18 cellular contexts compared by ENCODE assay signal in genomic region chr2:9188823-9189222, GRCh38. TPM values are rescaled to one million over a fixed set of nuclear protein-coding genes. Genes with fewer than 3 reads are reported as not detected.
DNase-seq lines count a peak whose midpoint lies in the region; ATAC-seq and TF ChIP-seq lines count a peak whose summit lies in the region.
"Had no signal": no experiment of that assay in that cellular context is flagged by ENCODE, and none has a peak within 500 bp of the region (broad histone marks: within the 10 kb centered on the region; RNA-seq: fewer than 3 reads in every experiment).

No MANE protein-coding gene starts in this region.

- peak overlapping the region; percentile 62; the same call in 1 of the 2 replicates for H2AK5ac ChIP-seq in IMR-90 (ENCODE audit: low read depth, low read length)
- H2AK5ac ChIP-seq in trophoblast cell (ENCODE audit: low read length) = peak overlapping the region; percentile 26

- no peaks in the 10 kb centered on the region for H3K36me3 ChIP-seq in IMR-90 (ENCODE audit: control insufficient read depth, insufficient read depth, low read length)
- no peaks in the 10 kb centered on the region for H3K36me3 ChIP-seq in trophoblast cell (ENCODE audit: control insufficient read depth in 1 of 2, insufficient read depth in 2 of 2, low read length in 2 of 2)
- no peaks in the 10 kb centered on the region for H3K36me3 ChIP-seq in stomach smooth muscle (ENCODE audit: control insufficient read depth in 2 of 2, insufficient read depth in 2 of 2, low read length in 2 of 2)
- H3K36me3 ChIP-seq: BLaER1 had no signal

- H4K91ac ChIP-seq in IMR-90 (ENCODE audit: insufficient read depth, low read depth, low read length) (no peak overlapping the region), trophoblast cell (ENCODE audit: low read depth, low read length) (no peak overlapping the region)

- no peak overlapping the region for H4K8ac ChIP-seq in IMR-90 (ENCODE audit: low read depth in 2 of 2, low read length in 2 of 2)
- H4K8ac ChIP-seq in trophoblast cell (ENCODE audit: low read depth, low read length) = no peak overlapping the region

- no peaks in the 10 kb centered on the region for H3K79me2 ChIP-seq in trophoblast cell (ENCODE audit: control insufficient read depth, insufficient read depth, low read length, poor library complexity)

- H2BK5ac ChIP-seq in IMR-90 (ENCODE audit: low read depth, low read length, poor library complexity, severe bottlenecking) = no peak overlapping the region
- H2BK5ac ChIP-seq in trophoblast cell (ENCODE audit: low read depth, low read length, poor library complexity) = no peak overlapping the region

- ATAC-seq in IMR-90 (ENCODE audit: low read depth) = no peak
- no peak for ATAC-seq in HG03045 (IDR thresholded peaks at IDR 0.05; ENCODE audit: unreplicated experiment)
- ATAC-seq in HG03025 (IDR thresholded peaks at IDR 0.05; ENCODE audit: low FRiP score, unreplicated experiment) = no peak
- ATAC-seq: HCT116 had no signal

- no CpG with 5 or more reads among the region's 6 CpGs for WGBS in IMR-90 (ENCODE audit: extremely low coverage in 2 of 2, insufficient read length in 1 of 2), 2 experiments
- no CpG with 5 or more reads among the region's 6 CpGs for WGBS in trophoblast cell (ENCODE audit: extremely low coverage, insufficient coverage, insufficient read length)

- H3K9ac ChIP-seq in IMR-90 (ENCODE audit: low read depth, low read length) (no peak overlapping the region), trophoblast cell (ENCODE audit: low read length) (no peak overlapping the region), stomach smooth muscle (ENCODE audit: low read length in 2 of 2) (no peak overlapping the region)
- H3K9ac ChIP-seq: BLaER1 had no signal

- TF ChIP-seq CTCF in IMR-90 (conservative IDR thresholded peaks at IDR 0.05; ENCODE audit: low read depth, low read length) = no peak
- no peak for TF ChIP-seq CTCF in coronary artery (IDR thresholded peaks at IDR 0.05)
- TF ChIP-seq CTCF in foreskin fibroblast (IDR thresholded peaks at IDR 0.05; ENCODE audit: low read depth, low read length) = no peak

- H3K4me2 ChIP-seq in IMR-90 (ENCODE audit: low read depth, low read length) (no peak overlapping the region), trophoblast cell (ENCODE audit: low read length) (no peak overlapping the region)

- no peak overlapping the region for H2AK9ac ChIP-seq in IMR-90 (replicated peaks; ENCODE audit: low read depth, low read length, poor library complexity)

- no peak overlapping the region for H4K5ac ChIP-seq in IMR-90 (ENCODE audit: low read depth, low read length)

- no peak for TF ChIP-seq RAD21 in IMR-90 (IDR thresholded peaks at IDR 0.05; ENCODE audit: low read length)

- H3K23ac ChIP-seq in IMR-90 (ENCODE audit: low read depth, low read length) (no peak overlapping the region), trophoblast cell (ENCODE audit: low read length) (no peak overlapping the region)

- H2BK15ac ChIP-seq in IMR-90 (ENCODE audit: low read depth, low read length) = no peak overlapping the region

- no peak overlapping the region for H2BK120ac ChIP-seq in IMR-90 (ENCODE audit: low read depth, low read length)
- no peak overlapping the region for H2BK120ac ChIP-seq in trophoblast cell (ENCODE audit: insufficient read depth, low read length, poor library complexity)

- no peak overlapping the region for H4K12ac ChIP-seq in trophoblast cell (ENCODE audit: low read depth, low read length)

- in situ Hi-C loops in IMR-90 (cut with MboI; ENCODE audit: low sequenced_read_pairs) = no loop called here

- H3K9me1 ChIP-seq in IMR-90 (ENCODE audit: insufficient read depth, low read length) = peaks cover 7% of the 10 kb centered on the region; the same call in 1 of the 2 replicates

- intact Hi-C loops in IMR-90 (cut with micrococcal nuclease) = no loop called here

- DNase-seq in IMR-90 = no peak
- DNase-seq in coronary artery (ENCODE audit: low spot score) = peak; percentile 56
- DNase-seq in trophoblast cell = no peak
- no peak for DNase-seq in GM19238 (ENCODE audit: insufficient read length, low spot score)
- no peak for DNase-seq in foreskin fibroblast
- DNase-seq: 8988T; CD4-positive, alpha-beta memory T cell; DMS153; DMS79; GDM1; GOT3; H7; HFFc6 had no signal

- H3K9me3 ChIP-seq in IMR-90 (ENCODE audit: control insufficient read depth, insufficient read depth, low read length) (no peaks in the 10 kb centered on the region), trophoblast cell (ENCODE audit: insufficient read depth, low read depth, low read length) (no peaks in the 10 kb centered on the region), stomach smooth muscle (ENCODE audit: control insufficient read depth in 2 of 2, low read length in 2 of 2) (no peaks in the 10 kb centered on the region)
- H3K9me3 ChIP-seq: BLaER1 had no signal

- POLR2A ChIA-PET in IMR-90 (lab: Charles Lee; ENCODE audit: unreplicated experiment) = no interaction called here

- dilution Hi-C loops in IMR-90 (cut with HindIII; ENCODE audit: low sequenced_read_pairs, unreplicated experiment) = no loop called here

- no peak overlapping the region for H2BK12ac ChIP-seq in trophoblast cell (ENCODE audit: low read length)

- no peak overlapping the region for H2BK20ac ChIP-seq in IMR-90 (ENCODE audit: low read depth, low read length)

- H3K4me3 ChIP-seq in IMR-90 (ENCODE audit: insufficient read depth, low read depth, low read length) (no peak overlapping the region), coronary artery (no peak overlapping the region), trophoblast cell (ENCODE audit: low read depth, low read length) (no peak overlapping the region), stomach smooth muscle (ENCODE audit: low read length in 2 of 2) (no peak overlapping the region), foreskin fibroblast (ENCODE audit: low read depth in 1 of 2, low read length in 2 of 2) (no peak overlapping the region)
- H3K4me3 ChIP-seq: BLaER1 had no signal

- no peak overlapping the region for H3K56ac ChIP-seq in IMR-90 (ENCODE audit: extremely low read depth, insufficient read depth, low read length)

- peaks cover 14% of the 10 kb centered on the region for H3K4me1 ChIP-seq in IMR-90 (ENCODE audit: control insufficient read depth, insufficient read depth, low read length)
- peaks cover 0 to 3% of the 10 kb centered on the region in 2 experiments for H3K4me1 ChIP-seq in trophoblast cell (ENCODE audit: control insufficient read depth in 1 of 2, insufficient read depth in 2 of 2, low read length in 2 of 2)
- peaks cover 49% of the 10 kb centered on the region for H3K4me1 ChIP-seq in stomach smooth muscle (ENCODE audit: control insufficient read depth, insufficient read depth, low read length)

- H3K4ac ChIP-seq in IMR-90 (ENCODE audit: low read depth, low read length) (no peak overlapping the region), trophoblast cell (ENCODE audit: low read depth, low read length) (no peak overlapping the region)

- no peaks in the 10 kb centered on the region for H4K20me1 ChIP-seq in IMR-90 (ENCODE audit: insufficient read depth, low read length)
- H4K20me1 ChIP-seq: BLaER1 had no signal

- no peak overlapping the region for H2AFZ ChIP-seq in IMR-90 (replicated peaks; ENCODE audit: low read length, poor library complexity)
- H2AFZ ChIP-seq in trophoblast cell (ENCODE audit: insufficient read depth, low read length, poor library complexity) = no peak overlapping the region

- H3K18ac ChIP-seq in IMR-90 (ENCODE audit: low read depth, low read length) = no peak overlapping the region
- H3K18ac ChIP-seq in trophoblast cell (ENCODE audit: low read length) = no peak overlapping the region

- no peaks in the 10 kb centered on the region for H3K27me3 ChIP-seq in IMR-90 (ENCODE audit: control insufficient read depth, insufficient read depth, low read length)
- no peaks in the 10 kb centered on the region for H3K27me3 ChIP-seq in trophoblast cell (ENCODE audit: insufficient read depth, low read length)
- no peaks in the 10 kb centered on the region for H3K27me3 ChIP-seq in stomach smooth muscle (ENCODE audit: control insufficient read depth in 1 of 2, insufficient read depth in 2 of 2, low read length in 2 of 2)
- H3K27me3 ChIP-seq: BLaER1 had no signal

- H3K27ac ChIP-seq in IMR-90 (ENCODE audit: insufficient read depth, low read length) = no peak overlapping the region
- H3K27ac ChIP-seq in coronary artery = peak overlapping the region in 1 of 2 donors; percentile 88
- no peak overlapping the region for H3K27ac ChIP-seq in trophoblast cell (ENCODE audit: low read depth, low read length)
- peak overlapping the region; percentile 37 for H3K27ac ChIP-seq in stomach smooth muscle (ENCODE audit: low read length)
- H3K27ac ChIP-seq: BLaER1 had no signal

- no TSS peak for BruUV-seq in IMR-90 (replicated peaks; lab: Mats Ljungman, UMichigan)

- H3K79me1 ChIP-seq in IMR-90 (ENCODE audit: low read depth in 1 of 2, low read length in 2 of 2) (no peaks in the 10 kb centered on the region), trophoblast cell (ENCODE audit: low read length) (no peaks in the 10 kb centered on the region)

- CTCF ChIA-PET in IMR-90 (lab: Yijun Ruan, JAX) = no interaction called here

- H3K14ac ChIP-seq in IMR-90 (replicated peaks; ENCODE audit: low read depth, low read length) (no peak overlapping the region), trophoblast cell (ENCODE audit: low read length) (no peak overlapping the region)

- no peak for TF ChIP-seq POLR2A in IMR-90 (IDR thresholded peaks at IDR 0.05; ENCODE audit: low read depth, low read length)

TF ChIP-seq in IMR-90, 13 proteins besides CTCF, POLR2A, EP300 and RAD21 (continues in another document):
- TF ChIP-seq FOS (IDR thresholded peaks at IDR 0.05; ENCODE audit: low read depth, low read length) = no peak
- TF ChIP-seq RFX5 (IDR thresholded peaks at IDR 0.05; ENCODE audit: low read depth, low read length) = no peak
- TF ChIP-seq BHLHE40 (IDR thresholded peaks at IDR 0.05; ENCODE audit: low read depth, low read length) = no peak
- no peak for TF ChIP-seq SMC3 (IDR thresholded peaks at IDR 0.05; ENCODE audit: low read depth, low read length)
- no peak for TF ChIP-seq USF2 (IDR thresholded peaks at IDR 0.05; ENCODE audit: low read depth, low read length)
- TF ChIP-seq CEBPB (IDR thresholded peaks at IDR 0.05; ENCODE audit: low read depth, low read length) = no peak
- no peak for TF ChIP-seq RCOR1 (IDR thresholded peaks at IDR 0.05; ENCODE audit: insufficient replicate concordance, low read length)
- TF ChIP-seq CHD1 (IDR thresholded peaks at IDR 0.05; ENCODE audit: low read depth, low read length) = no peak

RNA-seq across cellular contexts. Expression of gene ASAP2, which starts 17.8 kb away (rescaled TPM):
- 19.7 and 26.9 TPM in 2 replicates for total RNA-seq in IMR-90 (2012; rRNA removed)
- polyA plus RNA-seq in IMR-90 (2012; rRNA removed) = 25.0 and 28.1 TPM in 2 replicates
- 10.0 and 11.4 TPM in 2 replicates for polyA plus RNA-seq in IMR-90 (2012; cell fraction: cytosol; rRNA removed)
- 23.8 and 56.1 TPM in 2 replicates for polyA plus RNA-seq in IMR-90 (2012; cell fraction: nucleus; rRNA removed; ENCODE audit: low replicate concordance)
- 35.0 and 37.6 TPM in 2 replicates for polyA plus RNA-seq in trophoblast cell (2013)
- total RNA-seq: CD4-positive, alpha-beta memory T cell had no signal
- polyA plus RNA-seq: CD4-positive, alpha-beta memory T cell had no signal
